2 cellular contexts compared by ENCODE assay signal in genomic region chr6:1104988-1105670, GRCh38.
TF ChIP-seq lines count a peak whose summit lies in the region.

No MANE protein-coding gene starts in this region.

TF ChIP-seq in GM23338, 12 proteins besides CTCF, POLR2A, EP300 and RAD21 (continued from another document):
- TF ChIP-seq ETS1 (IDR thresholded peaks at IDR 0.05) = no peak
- TF ChIP-seq ZNF331 (CRISPR knock-in tag; IDR thresholded peaks at IDR 0.05; ENCODE audit: low read depth) = no peak
TF ChIP-seq in GM23338: peak in this region for 0.

TF ChIP-seq in IMR-90, 13 proteins besides CTCF, POLR2A, EP300 and RAD21 (continued from another document):
- no peak for TF ChIP-seq RCOR1 (IDR thresholded peaks at IDR 0.05; ENCODE audit: insufficient replicate concordance, low read length)
- TF ChIP-seq MAFK (IDR thresholded peaks at IDR 0.05; ENCODE audit: low read depth, low read length) = no peak
- no peak for TF ChIP-seq FOS (IDR thresholded peaks at IDR 0.05; ENCODE audit: low read depth, low read length)
- no peak for TF ChIP-seq BHLHE40 (IDR thresholded peaks at IDR 0.05; ENCODE audit: low read depth, low read length)
- no peak for TF ChIP-seq MXI1 (IDR thresholded peaks at IDR 0.05; ENCODE audit: borderline replicate concordance, low read depth, low read length)
- TF ChIP-seq ELK1 (IDR thresholded peaks at IDR 0.05; ENCODE audit: borderline replicate concordance, low read depth, low read length) = no peak
- no peak for TF ChIP-seq CEBPB (IDR thresholded peaks at IDR 0.05; ENCODE audit: low read depth, low read length)
- no peak for TF ChIP-seq SMC3 (IDR thresholded peaks at IDR 0.05; ENCODE audit: low read depth, low read length)
- no peak for TF ChIP-seq USF2 (IDR thresholded peaks at IDR 0.05; ENCODE audit: low read depth, low read length)
